ENCODE assay signal across 1 cellular context in genomic region chr4:172344266-172344772, GRCh38.
TF ChIP-seq lines count a peak whose summit lies in the region.

No MANE protein-coding gene starts in this region.

TF ChIP-seq in GM23338, 12 proteins besides CTCF, POLR2A, EP300 and RAD21 (continued from another document):
- TF ChIP-seq ZNF462 (CRISPR knock-in tag; IDR thresholded peaks at IDR 0.05): no peak
- no peak for TF ChIP-seq JUNB (IDR thresholded peaks at IDR 0.05; ENCODE audit: unreplicated experiment)
- TF ChIP-seq ZNF331 (CRISPR knock-in tag; IDR thresholded peaks at IDR 0.05; ENCODE audit: low read depth): no peak
